28 cellular contexts compared by ENCODE assay signal in genomic region chr20:10586296-10586695, GRCh38.
"Had no signal": no experiment of that assay in that cellular context is flagged by ENCODE, and none has a peak within 500 bp of the region (broad histone marks: within the 10 kb centered on the region; RNA-seq: fewer than 3 reads in every experiment).

No MANE protein-coding gene starts in this region.

- H3K9me3 Mint-ChIP-seq: activated B cell treated with CpG ODN at 0.5 μM for 24 hours; activated CD8-positive, alpha-beta T cell treated with anti-CD3 and anti-CD28 coated beads for 36 hours; activated naive CD4-positive, alpha-beta T cell treated with anti-CD3 and anti-CD28 coated beads, Interleukin-2, amount 10 ng/mL, durations not matched to agents 7 days and 5 days; activated naive CD4-positive, alpha-beta T cell treated with anti-CD3 and anti-CD28 coated beads, Interleukin-2, amount 50 U/mL, for 72 hours; activated naive CD8-positive, alpha-beta T cell treated with anti-CD3 and anti-CD28 coated beads, Interleukin-2, amount 10 ng/mL, durations not matched to agents 7 days and 5 days; central memory CD8-positive, alpha-beta T cell; effector memory CD8-positive, alpha-beta T cell; T-helper 2 cell treated with Interferon-gamma antibody and Interleukin-4, amounts not matched to agents 5 μg/mL and 100 μg/mL, for 36 hours had no signal

- H3K27me3 Mint-ChIP-seq: activated B cell treated with CpG ODN at 0.5 μM for 24 hours; activated CD8-positive, alpha-beta T cell treated with anti-CD3 and anti-CD28 coated beads for 36 hours; activated naive CD4-positive, alpha-beta T cell treated with anti-CD3 and anti-CD28 coated beads, Interleukin-2, amount 10 ng/mL, durations not matched to agents 7 days and 5 days; activated naive CD8-positive, alpha-beta T cell treated with anti-CD3 and anti-CD28 coated beads, Interleukin-2, amount 10 ng/mL, durations not matched to agents 7 days and 5 days; central memory CD8-positive, alpha-beta T cell; effector memory CD8-positive, alpha-beta T cell; T-helper 17 cell had no signal

- H3K4me3 Mint-ChIP-seq: activated B cell treated with CpG ODN at 0.5 μM for 24 hours; activated CD8-positive, alpha-beta T cell treated with anti-CD3 and anti-CD28 coated beads for 36 hours; activated naive CD4-positive, alpha-beta T cell treated with anti-CD3 and anti-CD28 coated beads, Interleukin-2, amount 10 ng/mL, durations not matched to agents 7 days and 5 days; activated naive CD8-positive, alpha-beta T cell treated with anti-CD3 and anti-CD28 coated beads, Interleukin-2, amount 10 ng/mL, durations not matched to agents 7 days and 5 days; central memory CD8-positive, alpha-beta T cell; effector memory CD8-positive, alpha-beta T cell; T-helper 17 cell; T-helper 2 cell treated with Interferon-gamma antibody and Interleukin-4, amounts not matched to agents 5 μg/mL and 100 μg/mL, for 36 hours had no signal

- H3K27me3 ChIP-seq: ascending aorta, brain microvascular endothelial cell, esophagus muscularis mucosa, gastroesophageal sphincter had no signal

- H3K27ac ChIP-seq: brain microvascular endothelial cell, esophagus muscularis mucosa, gastroesophageal sphincter, WERI-Rb-1 had no signal

- H3K36me3 ChIP-seq: ascending aorta, brain microvascular endothelial cell, esophagus muscularis mucosa, gastroesophageal sphincter, WERI-Rb-1 had no signal

- H3K4me3 ChIP-seq: esophagus muscularis mucosa, gastroesophageal sphincter had no signal

- H3K9me3 ChIP-seq: ascending aorta, esophagus muscularis mucosa, gastroesophageal sphincter had no signal

- H3K36me3 Mint-ChIP-seq: activated naive CD4-positive, alpha-beta T cell treated with anti-CD3 and anti-CD28 coated beads, Interleukin-2, amount 10 ng/mL, durations not matched to agents 7 days and 5 days had no signal

- H3K4me1 Mint-ChIP-seq: activated B cell treated with CpG ODN at 0.5 μM for 24 hours; activated naive CD4-positive, alpha-beta T cell treated with anti-CD3 and anti-CD28 coated beads, Interleukin-2, amount 10 ng/mL, durations not matched to agents 7 days and 5 days; central memory CD8-positive, alpha-beta T cell had no signal

- H3K27ac Mint-ChIP-seq: activated B cell treated with CpG ODN at 0.5 μM for 24 hours; activated CD8-positive, alpha-beta T cell treated with anti-CD3 and anti-CD28 coated beads for 36 hours; activated naive CD4-positive, alpha-beta T cell treated with anti-CD3 and anti-CD28 coated beads, Interleukin-2, amount 10 ng/mL, durations not matched to agents 7 days and 5 days; activated naive CD4-positive, alpha-beta T cell treated with anti-CD3 and anti-CD28 coated beads, Interleukin-2, amount 50 U/mL, for 72 hours; activated naive CD8-positive, alpha-beta T cell treated with anti-CD3 and anti-CD28 coated beads, Interleukin-2, amount 10 ng/mL, durations not matched to agents 7 days and 5 days; effector memory CD8-positive, alpha-beta T cell; T-helper 17 cell; T-helper 2 cell treated with Interferon-gamma antibody and Interleukin-4, amounts not matched to agents 5 μg/mL and 100 μg/mL, for 36 hours had no signal

- DNase-seq: activated B cell treated with CpG ODN at 0.5 μM for 24 hours; activated CD4-positive, alpha-beta T cell treated with anti-CD3 and anti-CD28 coated beads for 48 hours; activated CD4-positive, alpha-beta T cell treated with anti-CD3 and anti-CD28 coated beads, Interleukin-2, amount 50 U/mL, for 1 hour; activated CD4-positive, alpha-beta T cell treated with anti-CD3 and anti-CD28 coated beads, Interleukin-2, amount 50 U/mL, for 48 hours; activated CD8-positive, alpha-beta memory T cell treated with anti-CD3 and anti-CD28 coated beads for 24 hours; activated CD8-positive, alpha-beta T cell treated with anti-CD3 and anti-CD28 coated beads for 36 hours; activated gamma-delta T cell; activated naive CD4-positive, alpha-beta T cell; activated naive CD4-positive, alpha-beta T cell treated with anti-CD3 and anti-CD28 coated beads, Interleukin-2, amount 10 ng/mL, durations not matched to agents 7 days and 5 days; activated naive CD8-positive, alpha-beta T cell treated with anti-CD3 and anti-CD28 coated beads, Interleukin-2, amount 10 ng/mL, durations not matched to agents 7 days and 5 days; activated T-cell treated with anti-CD3 and anti-CD28 coated beads, Interleukin-2, amount 50 U/mL, for 48 hours; brain microvascular endothelial cell; cortex of kidney; dermis blood vessel endothelial cell; effector CD4-positive, alpha-beta T cell; effector memory CD8-positive, alpha-beta T cell; erythroblast; foreskin melanocyte; T-helper 1 cell; T-helper 17 cell; T1000; WERI-Rb-1 had no signal
